ENCODE assay signal across 1 cellular context in the genomic region with DNA sequence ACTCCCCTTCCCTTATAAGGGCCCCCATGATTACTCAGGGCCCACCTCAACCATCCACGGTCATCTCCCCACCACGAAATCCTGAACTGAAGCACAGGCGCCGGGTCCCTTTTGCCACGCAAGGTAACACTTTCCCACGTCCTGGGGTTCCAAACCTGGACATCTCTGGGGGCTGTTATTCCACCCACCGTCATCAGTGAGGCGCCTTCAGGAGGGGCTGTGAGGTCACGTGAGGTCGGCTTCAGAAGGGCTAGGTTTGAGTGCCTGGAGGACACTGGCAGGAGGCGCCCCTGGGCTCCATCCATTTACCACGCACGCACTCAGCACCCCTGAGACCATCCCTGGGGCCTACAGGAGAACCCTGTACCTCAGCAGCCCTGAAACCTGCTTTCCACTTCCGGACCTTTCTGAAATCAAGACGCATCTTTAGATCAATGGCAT.
TF ChIP-seq lines count a peak whose summit lies in the region.

No MANE protein-coding gene starts in this region.

TF ChIP-seq in K562, 482 proteins besides CTCF, POLR2A, EP300 and RAD21:
- 0 out of 2 replicates have a peak, but pooled peaks have one; percentile 10 for TF ChIP-seq POLR2G (IDR thresholded peaks at IDR 0.05; ENCODE audit: low read depth, low read length)
- TF ChIP-seq MAFF (IDR thresholded peaks at IDR 0.05; ENCODE audit: low read length), result no peak
